Comparison of ENCODE assay signal across 8 cellular contexts in the genomic region with DNA sequence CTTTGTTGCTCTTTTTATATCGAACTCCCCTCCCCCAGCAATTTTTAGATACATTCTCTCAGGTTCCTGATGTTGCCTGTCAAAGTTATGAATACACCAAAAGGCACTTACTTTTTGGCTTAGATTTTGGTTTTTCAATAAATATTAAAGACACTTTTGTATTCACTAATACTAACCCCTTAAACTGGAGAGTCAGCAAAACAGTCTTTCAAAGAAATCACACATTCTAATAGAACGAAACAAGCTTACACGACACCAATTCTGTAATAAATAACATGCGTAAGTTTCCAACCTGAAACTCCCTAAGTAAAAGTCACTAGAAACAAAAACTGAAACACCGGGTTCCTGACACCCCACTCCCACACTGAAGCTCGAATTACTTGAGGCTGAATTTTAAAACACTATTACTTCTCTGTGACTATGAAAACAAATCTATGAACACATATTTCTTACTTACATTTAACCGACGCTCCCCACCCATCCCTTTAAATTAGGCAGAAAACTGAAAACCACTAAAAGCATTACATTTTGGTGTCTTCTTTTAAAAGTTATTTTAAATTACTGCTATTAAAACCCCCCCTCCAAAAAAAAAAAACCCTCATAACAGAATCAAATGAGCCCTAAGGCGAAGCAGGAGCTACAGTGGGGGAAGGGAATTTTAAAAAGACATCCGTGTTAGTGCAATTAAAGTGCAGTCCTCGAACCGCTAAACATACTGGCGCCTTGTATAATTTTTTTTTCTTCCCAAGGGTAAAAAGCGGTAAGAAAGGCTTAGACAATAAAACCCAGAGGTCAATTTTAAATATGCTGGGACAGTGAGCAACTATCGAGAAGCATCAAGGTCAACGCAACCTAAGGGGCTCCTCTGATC. TPM values are rescaled to one million over a fixed set of nuclear protein-coding genes. Genes with fewer than 3 reads are reported as not detected.
A peak's percentile ranks its signal among the peaks of the same experiment; 100 is the strongest.
DNase-seq lines count a peak whose midpoint lies in the region; ATAC-seq and TF ChIP-seq lines count a peak whose summit lies in the region.

No MANE protein-coding gene starts in this region.

- DNase-seq in RPMI7951 (ENCODE audit: low read depth) (peak; percentile 19), choroid plexus epithelial cell (ENCODE audit: low read depth) (peak; percentile 47), medulla oblongata (ENCODE audit: extremely low spot score) (peak; percentile 43), suprapubic skin (ENCODE audit: low spot score in 2 of 2) (no peak), GF-D8 (lab: John Stamatoyannopoulos, UW) (no peak)

- H3K27me3 ChIP-seq in DOHH2 (ENCODE audit: control insufficient read depth, low read length) (no peaks in the 10 kb centered on the region), suprapubic skin (no peaks in the 10 kb centered on the region)

- H3K9me3 ChIP-seq in DOHH2 (ENCODE audit: control insufficient read depth, insufficient read depth, low read length), result no peaks in the 10 kb centered on the region
- H3K9me3 ChIP-seq in suprapubic skin, result no peaks in the 10 kb centered on the region

- H3K79me2 ChIP-seq in DOHH2 (ENCODE audit: control insufficient read depth, low read length), result peaks cover 50% of the 10 kb centered on the region

- TF ChIP-seq CTCF in DOHH2 (IDR thresholded peaks at IDR 0.05; ENCODE audit: low read depth, low read length, poor library complexity, severe bottlenecking) (no peak), choroid plexus epithelial cell (conservative IDR thresholded peaks at IDR 0.05; ENCODE audit: low read depth, low read length) (no peak), suprapubic skin (IDR thresholded peaks at IDR 0.05) (no peak)

- H3K27ac ChIP-seq in DOHH2 (ENCODE audit: low read depth, low read length) (peak overlapping the region; percentile 65), suprapubic skin (peak overlapping the region; percentile 98)

- H3K4me2 ChIP-seq in DOHH2 (ENCODE audit: low read length), result peak overlapping the region; percentile 80

- WGBS in suprapubic skin, result 1% methylated on average over 16 of the region's 16 CpGs

- ATAC-seq in GM21737 (IDR thresholded peaks at IDR 0.05; ENCODE audit: unreplicated experiment) (peak; percentile 46), GM21576 (IDR thresholded peaks at IDR 0.05; ENCODE audit: unreplicated experiment) (no peak)

- no peaks in the 10 kb centered on the region; the same call in 1 of the 2 replicates for H3K36me3 ChIP-seq in DOHH2 (ENCODE audit: control insufficient read depth, low read length)
- H3K36me3 ChIP-seq in suprapubic skin, result no peaks in the 10 kb centered on the region

- H3K9me2 ChIP-seq in DOHH2 (replicated peaks; ENCODE audit: control insufficient read depth, low read length), result no peaks in the 10 kb centered on the region

- no peak for TF ChIP-seq POLR2A in suprapubic skin (IDR thresholded peaks at IDR 0.05)

- no peak for TF ChIP-seq EP300 in suprapubic skin (IDR thresholded peaks at IDR 0.05)

- H3K4me1 ChIP-seq in DOHH2 (ENCODE audit: control insufficient read depth, low read length), result peaks cover 15% of the 10 kb centered on the region
- peaks cover 38% of the 10 kb centered on the region for H3K4me1 ChIP-seq in suprapubic skin

- H3F3A ChIP-seq in DOHH2 (ENCODE audit: control insufficient read depth, insufficient read depth), result 0 out of 2 replicates have a peak, but pooled peaks cover 2% of the 10 kb centered on the region

- H4K20me1 ChIP-seq in DOHH2 (ENCODE audit: control insufficient read depth, insufficient read depth, low read depth, low read length), result no peaks in the 10 kb centered on the region

- H3K4me3 ChIP-seq in DOHH2 (ENCODE audit: low read length), result peak overlapping the region; percentile 92
- H3K4me3 ChIP-seq in choroid plexus epithelial cell (ENCODE audit: low read depth, low read length), result peak overlapping the region; percentile 72
- H3K4me3 ChIP-seq in suprapubic skin, result peak overlapping the region; percentile 85

RNA-seq across cellular contexts. Expression of gene SPPL2A, which starts 0.9 kb away (rescaled TPM):
- 117 and 125 TPM in 2 replicates for total RNA-seq in RPMI7951 (2014; rRNA removed; shearing (Covaris generic))
- 100 to 1,000 TPM; 156 to 228 (median 186) TPM for total RNA-seq in suprapubic skin

Comparison
In these comparisons a context has a peak if more than half of its experiments do, and no peak if none do; other contexts are left out.
1. DNase-seq: peak in RPMI7951 (single experiment), choroid plexus epithelial cell (single experiment) and medulla oblongata (single experiment); none in suprapubic skin (0 of 2) and GF-D8 (single experiment).
2. Peak in every context shown above with its lines, with median percentiles within 50 percentile points of each other: H3K4me3 ChIP-seq.